1 cellular context compared by ENCODE assay signal in genomic region chr2:20350753-20351554, GRCh38.
TF ChIP-seq lines count a peak whose summit lies in the region.

TSS of gene PUM2 (minus strand) at chr2:20350844. CDS start at chr2:20327360, 23,484 bp downstream.

TF ChIP-seq in HepG2, 621 proteins besides CTCF, POLR2A, EP300 and RAD21 (continued from another document and continues in another):
- TF ChIP-seq BATF2 (CRISPR knock-in tag; IDR thresholded peaks at IDR 0.05), result peak; percentile 96
- TF ChIP-seq ZNF614 (CRISPR knock-in tag; IDR thresholded peaks at IDR 0.05; ENCODE audit: borderline replicate concordance), result peak; percentile 80; the same call in 1 of the 2 replicates
- TF ChIP-seq ZNF572 (CRISPR knock-in tag; IDR thresholded peaks at IDR 0.05), result no peak; the same call in 1 of the 2 replicates
- peak; percentile 93 for TF ChIP-seq ZNF800 (CRISPR knock-in tag; IDR thresholded peaks at IDR 0.05)
- TF ChIP-seq SATB2 (CRISPR knock-in tag; IDR thresholded peaks at IDR 0.05), result peak; percentile 88; the same call in 1 of the 2 replicates
- peak; percentile 87; the same call in 1 of the 2 replicates for TF ChIP-seq ZNF580 (CRISPR knock-in tag; IDR thresholded peaks at IDR 0.05; ENCODE audit: borderline replicate concordance, low read depth)
- peak; percentile 62 for TF ChIP-seq DMTF1 (CRISPR knock-in tag; IDR thresholded peaks at IDR 0.05)
- peak; percentile 63; the same call in 1 of the 2 replicates for TF ChIP-seq ZNF777 (CRISPR knock-in tag; IDR thresholded peaks at IDR 0.05)
- TF ChIP-seq SIN3B (IDR thresholded peaks at IDR 0.05; ENCODE audit: low read length), result no peak
- TF ChIP-seq ZNF790 (CRISPR knock-in tag; IDR thresholded peaks at IDR 0.05; ENCODE audit: borderline replicate concordance), result peak; percentile 99
- peak; percentile 92; the same call in 1 of the 2 replicates for TF ChIP-seq TP53 (CRISPR knock-in tag; conservative IDR thresholded peaks at IDR 0.05)
- TF ChIP-seq SALL2 (CRISPR knock-in tag; IDR thresholded peaks at IDR 0.05), result peak; percentile 93
- no peak; the same call in 1 of the 2 replicates for TF ChIP-seq ZNF33B (CRISPR knock-in tag; IDR thresholded peaks at IDR 0.05)
- TF ChIP-seq U2AF2 (IDR thresholded peaks at IDR 0.05; ENCODE audit: low read depth, low read length), result no peak
- TF ChIP-seq SOX6 (IDR thresholded peaks at IDR 0.05), result no peak
- peak; percentile 79 for TF ChIP-seq SOX6 (CRISPR knock-in tag; IDR thresholded peaks at IDR 0.05)
- peak; percentile 73; the same call in 1 of the 2 replicates for TF ChIP-seq ZSCAN21 (CRISPR knock-in tag; IDR thresholded peaks at IDR 0.05; ENCODE audit: borderline replicate concordance)
- peak; percentile 81 for TF ChIP-seq FOXO1 (CRISPR knock-in tag; IDR thresholded peaks at IDR 0.05)
- peak; percentile 67; the same call in 1 of the 2 replicates for TF ChIP-seq THAP9 (CRISPR knock-in tag; IDR thresholded peaks at IDR 0.05; ENCODE audit: borderline replicate concordance)
- TF ChIP-seq CREB1 (IDR thresholded peaks at IDR 0.05), result no peak
- no peak for TF ChIP-seq CREB1 (CRISPR knock-in tag; IDR thresholded peaks at IDR 0.05)
- 0 out of 2 replicates have a peak, but pooled peaks have one; percentile 10 for TF ChIP-seq KAT7 (CRISPR knock-in tag; IDR thresholded peaks at IDR 0.05; ENCODE audit: borderline replicate concordance)
- TF ChIP-seq ZNF891 (CRISPR knock-in tag; IDR thresholded peaks at IDR 0.05), result peak; percentile 97
- no peak for TF ChIP-seq JARID2 (CRISPR knock-in tag; IDR thresholded peaks at IDR 0.05; ENCODE audit: insufficient replicate concordance)
- no peak for TF ChIP-seq SRSF9 (IDR thresholded peaks at IDR 0.05; ENCODE audit: borderline replicate concordance, insufficient read depth, low read depth, low read length, poor library complexity, severe bottlenecking)
- peak; percentile 91 for TF ChIP-seq ZNF607 (CRISPR knock-in tag; IDR thresholded peaks at IDR 0.05; ENCODE audit: borderline replicate concordance)
- TF ChIP-seq STAG1 (CRISPR knock-in tag; IDR thresholded peaks at IDR 0.05), result peak; percentile 6; the same call in 1 of the 2 replicates
- TF ChIP-seq MXI1 (IDR thresholded peaks at IDR 0.05; ENCODE audit: borderline replicate concordance, low read depth, low read length), result peak; percentile 90; the same call in 2 of the 3 replicates
- TF ChIP-seq ESRRA (CRISPR knock-in tag; IDR thresholded peaks at IDR 0.05; ENCODE audit: low read depth), result peak; percentile 3; the same call in 1 of the 2 replicates
- TF ChIP-seq PHF8 (CRISPR knock-in tag; IDR thresholded peaks at IDR 0.05), result peak; percentile 70
- TF ChIP-seq HDAC1 (CRISPR knock-in tag; IDR thresholded peaks at IDR 0.05), result peak; percentile 78
- TF ChIP-seq PPARG (CRISPR knock-in tag; conservative IDR thresholded peaks at IDR 0.05), result peak; percentile 60; the same call in 1 of the 2 replicates
- TF ChIP-seq ZNF180 (CRISPR knock-in tag; IDR thresholded peaks at IDR 0.05; ENCODE audit: borderline replicate concordance, low read depth), result peak; percentile 91; the same call in 1 of the 2 replicates
- peak; percentile 35; the same call in 1 of the 2 replicates for TF ChIP-seq MIXL1 (CRISPR knock-in tag; IDR thresholded peaks at IDR 0.05)
- TF ChIP-seq ATF3 (CRISPR knock-in tag; IDR thresholded peaks at IDR 0.05), result peak; percentile 76; the same call in 1 of the 2 replicates
- TF ChIP-seq CEBPZ (IDR thresholded peaks at IDR 0.05; ENCODE audit: low read length), result no peak
- peak; percentile 83; the same call in 1 of the 2 replicates for TF ChIP-seq ZNF280B (CRISPR knock-in tag; IDR thresholded peaks at IDR 0.05; ENCODE audit: borderline replicate concordance)
- TF ChIP-seq SALL1 (CRISPR knock-in tag; IDR thresholded peaks at IDR 0.05), result peak; percentile 96
- peak; percentile 80; the same call in 1 of the 2 replicates for TF ChIP-seq EED (CRISPR knock-in tag; IDR thresholded peaks at IDR 0.05)
- TF ChIP-seq HNRNPH1 (optimal IDR thresholded peaks at IDR 0.05; ENCODE audit: low read depth, low read length), result no peak
- no peak; the same call in 1 of the 2 replicates for TF ChIP-seq TMF1 (CRISPR knock-in tag; IDR thresholded peaks at IDR 0.05; ENCODE audit: low read depth)
- TF ChIP-seq RFX1 (IDR thresholded peaks at IDR 0.05), result no peak
- peak; percentile 15; the same call in 1 of the 2 replicates for TF ChIP-seq ZNF3 (CRISPR knock-in tag; IDR thresholded peaks at IDR 0.05)
- no peak for TF ChIP-seq NFE2 (CRISPR knock-in tag; IDR thresholded peaks at IDR 0.05)
- peak; percentile 83; the same call in 1 of the 2 replicates for TF ChIP-seq REL (CRISPR knock-in tag; conservative IDR thresholded peaks at IDR 0.05)
- peak; percentile 67 for TF ChIP-seq CEBPG (CRISPR knock-in tag; IDR thresholded peaks at IDR 0.05)
- TF ChIP-seq ZNF737 (CRISPR knock-in tag; IDR thresholded peaks at IDR 0.05; ENCODE audit: borderline replicate concordance), result peak; percentile 90; the same call in 1 of the 2 replicates
- TF ChIP-seq ZNF776 (CRISPR knock-in tag; IDR thresholded peaks at IDR 0.05), result peak; percentile 34; the same call in 1 of the 2 replicates
- 0 out of 2 replicates have a peak, but pooled peaks have one; percentile 62 for TF ChIP-seq ZNF235 (CRISPR knock-in tag; IDR thresholded peaks at IDR 0.05; ENCODE audit: borderline replicate concordance)
- no peak for TF ChIP-seq MAFK (conservative IDR thresholded peaks at IDR 0.05 in 1 of 2, IDR thresholded peaks at IDR 0.05 in 1 of 2; ENCODE audit: low read length in 2 of 2)
- TF ChIP-seq ZSCAN31 (CRISPR knock-in tag; IDR thresholded peaks at IDR 0.05; ENCODE audit: low read depth), result peak; percentile 96
- peak; percentile 83; the same call in 1 of the 2 replicates for TF ChIP-seq ZNF564 (CRISPR knock-in tag; IDR thresholded peaks at IDR 0.05)
